8 cellular contexts compared by ENCODE assay signal in genomic region chr11:111735262-111736116, GRCh38.
A peak's percentile ranks its signal among the peaks of the same experiment; 100 is the strongest.
DNase-seq lines count a peak whose midpoint lies in the region; ATAC-seq and FAIRE-seq lines count a peak whose summit lies in the region.

No MANE protein-coding gene starts in this region.

- DNase-seq in DMS79 treated with DMSO at 0.1 percent for 48 hours (lab: John Stamatoyannopoulos, UW): peak; percentile 89
- DNase-seq in NCI-H2171 treated with DMSO at 0.1 percent for 48 hours (lab: John Stamatoyannopoulos, UW): peak; percentile 90
- peak; percentile 28 to 36 for DNase-seq in T47D (ENCODE audit: low read depth in 1 of 2, low spot score in 1 of 2)
- DNase-seq in skeletal muscle cell (ENCODE audit: low read depth): peak; percentile 96
- no peak for DNase-seq in SIG-M5 (lab: John Stamatoyannopoulos, UW)
- no peak for DNase-seq in stimulated activated CD4-positive, alpha-beta T cell treated with anti-CD3 and anti-CD28 coated beads, Interleukin-2, amount 100 ng/mL, for 24 hours

- peak; percentile 98 for FAIRE-seq in islet of Langerhans (lab: Jason Lieb, UNC)

- in situ Hi-C loops in T47D (cut with HindIII; ENCODE audit: low pct_unique_long_range_greater_than_20kb, low sequenced_read_pairs): no loop called here

- H3K4me3 ChIP-seq in skeletal muscle cell (ENCODE audit: low read depth, low read length): peak overlapping the region; percentile 38

- no peak for ATAC-seq in HG03342 (IDR thresholded peaks at IDR 0.05; ENCODE audit: unreplicated experiment)

Comparison
In these comparisons a context has a peak if more than half of its experiments do, and no peak if none do; other contexts are left out.
1. DNase-seq: peak in DMS79 treated with DMSO at 0.1 percent for 48 hours (single experiment), NCI-H2171 treated with DMSO at 0.1 percent for 48 hours (single experiment), T47D (2 of 2) and skeletal muscle cell (single experiment); none in SIG-M5 (single experiment) and stimulated activated CD4-positive, alpha-beta T cell treated with anti-CD3 and anti-CD28 coated beads, Interleukin-2, amount 100 ng/mL, for 24 hours (0 of 2).